In the genomic region with DNA sequence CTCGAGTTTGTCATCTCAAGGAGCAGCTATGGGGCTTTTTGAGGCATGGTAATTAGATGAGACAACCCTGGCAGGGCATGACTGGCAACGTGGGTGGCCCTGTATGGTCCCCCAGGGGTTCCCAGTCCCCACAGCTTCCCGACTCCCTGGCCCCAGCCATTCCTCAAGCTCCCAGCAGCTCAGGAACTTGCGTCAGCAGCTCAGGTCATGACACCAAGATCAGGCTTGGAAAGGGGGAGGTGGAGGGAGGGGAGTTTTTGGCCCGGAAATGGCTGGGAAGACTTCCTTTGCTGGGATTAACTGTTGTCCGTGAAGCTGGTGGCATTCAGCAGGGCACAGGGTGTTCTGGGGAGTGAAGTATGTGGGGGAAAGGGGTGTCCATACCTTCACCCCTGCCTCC, we compare ENCODE assay signal across 8 cellular contexts. TPM values are rescaled to one million over a fixed set of nuclear protein-coding genes. Genes with fewer than 3 reads are reported as not detected.
DNase-seq lines count a peak whose midpoint lies in the region; TF ChIP-seq lines count a peak whose summit lies in the region.
"Had no signal": no experiment of that assay in that cellular context is flagged by ENCODE, and none has a peak within 500 bp of the region (broad histone marks: within the 10 kb centered on the region; RNA-seq: fewer than 3 reads in every experiment).

No MANE protein-coding gene starts in this region.

- no peak overlapping the region for H3K4me3 Mint-ChIP-seq in progenitor cell of endocrine pancreas (ENCODE audit: low read depth)

- peak; percentile 56 for DNase-seq in AG08396 (ENCODE audit: low spot score)
- DNase-seq in astrocyte of the spinal cord (ENCODE audit: low read depth, low spot score), result peak; percentile 67
- peak; percentile 74 for DNase-seq in left kidney (ENCODE audit: low read depth, low spot score)
- DNase-seq in D341Med (ENCODE audit: low spot score), result no peak
- DNase-seq in NCI-H526 (lab: John Stamatoyannopoulos, UW), result no peak
- no peak for DNase-seq in progenitor cell of endocrine pancreas (ENCODE audit: low spot score, unreplicated experiment)
- DNase-seq: NCI-H1417 treated with DMSO at 0.1 percent for 48 hours had no signal

- no peak overlapping the region for H3K27ac Mint-ChIP-seq in progenitor cell of endocrine pancreas

- in situ Hi-C loops in astrocyte of the spinal cord (cut with HindIII; ENCODE audit: low sequenced_read_pairs), result no loop called here

- TF ChIP-seq CTCF in astrocyte of the spinal cord (IDR thresholded peaks at IDR 0.05; ENCODE audit: low read depth, low read length) (no peak), progenitor cell of endocrine pancreas (IDR thresholded peaks at IDR 0.05; ENCODE audit: unreplicated experiment) (no peak)

- H3K4me3 ChIP-seq in astrocyte of the spinal cord (ENCODE audit: low read depth, low read length), result no peak overlapping the region
- H3K4me3 ChIP-seq: BLaER1 treated with 17β-estradiol and CSF1 and Interleukin-3, amounts not matched to agents 10 nM and 100 nM had no signal

- H3K36me3 Mint-ChIP-seq in progenitor cell of endocrine pancreas (ENCODE audit: insufficient read depth), result peaks cover 2% of the 10 kb centered on the region

- peaks cover 6% of the 10 kb centered on the region for H3K27me3 Mint-ChIP-seq in progenitor cell of endocrine pancreas

- H3K4me1 Mint-ChIP-seq in progenitor cell of endocrine pancreas (ENCODE audit: low read depth), result peaks cover 9% of the 10 kb centered on the region

- no peaks in the 10 kb centered on the region for H3K9me3 Mint-ChIP-seq in progenitor cell of endocrine pancreas (ENCODE audit: low read depth)

RNA-seq across cellular contexts. Expression of a gene that starts 10.4 kb away (rescaled TPM):
- not detected in 2 replicates for total RNA-seq in progenitor cell of endocrine pancreas

RNA-seq across cellular contexts. Expression of a gene that starts 11.6 kb away (rescaled TPM):
- total RNA-seq in progenitor cell of endocrine pancreas, result not detected in 2 replicates

RNA-seq across cellular contexts. Expression of a gene that starts 31.7 kb away (rescaled TPM):
- 80.8 and 92.2 TPM in 2 replicates for total RNA-seq in progenitor cell of endocrine pancreas

RNA-seq across cellular contexts. Expression of a gene that starts 31.7 kb away (rescaled TPM):
- 54.3 and 57.7 TPM in 2 replicates for total RNA-seq in progenitor cell of endocrine pancreas

RNA-seq across cellular contexts. Expression of a gene that starts 32.8 kb away (rescaled TPM):
- total RNA-seq in progenitor cell of endocrine pancreas, result 85.3 and 89.3 TPM in 2 replicates

Comparison
In these comparisons a context has a peak if more than half of its experiments do, and no peak if none do; other contexts are left out.
1. DNase-seq: peak in AG08396 (single experiment), astrocyte of the spinal cord (single experiment) and left kidney (single experiment); none in D341Med (single experiment), NCI-H526 (0 of 2) and progenitor cell of endocrine pancreas (single experiment).